14 cellular contexts compared by ENCODE assay signal in genomic region chr2:67918471-67918870, GRCh38.
DNase-seq lines count a peak whose midpoint lies in the region; ATAC-seq, FAIRE-seq and TF ChIP-seq lines count a peak whose summit lies in the region.
"Had no signal": no experiment of that assay in that cellular context is flagged by ENCODE, and none has a peak within 500 bp of the region (broad histone marks: within the 10 kb centered on the region; RNA-seq: fewer than 3 reads in every experiment).

No MANE protein-coding gene starts in this region.

- no peaks in the 10 kb centered on the region for H3K9me3 Mint-ChIP-seq in glutamatergic neuron (ENCODE audit: unreplicated experiment)

- H3F3A ChIP-seq in SK-N-SH (replicated peaks; ENCODE audit: insufficient read depth): peaks cover 26% of the 10 kb centered on the region

- no peaks in the 10 kb centered on the region for H3K36me3 Mint-ChIP-seq in glutamatergic neuron (ENCODE audit: unreplicated experiment)

- H3K27ac Mint-ChIP-seq in glutamatergic neuron (ENCODE audit: unreplicated experiment): no peak overlapping the region

- in situ Hi-C loops in mammary epithelial cell (cut with MboI; ENCODE audit: low sequenced_read_pairs in 2 of 2): no loop called here

- intact Hi-C loops in mammary epithelial cell (cut with micrococcal nuclease) (loop anchor here (5.0 kb wide), 2 partner anchors 49 to 71 kb away; no protein-coding TSS in a partner anchor), aorta (cut with DNase I) (loop anchor here in 1 of 2 donors (5.0 kb wide), 2 partner anchors 46 to 71 kb away; no protein-coding TSS in a partner anchor)

- H3K9me1 ChIP-seq in keratinocyte (ENCODE audit: control insufficient read depth, extremely low read depth, insufficient read depth, low read length): no peaks in the 10 kb centered on the region

- H3K27me3 Mint-ChIP-seq in glutamatergic neuron (ENCODE audit: unreplicated experiment): no peaks in the 10 kb centered on the region

- no peak for TF ChIP-seq CTCF in SK-N-SH (IDR thresholded peaks at IDR 0.05)
- TF ChIP-seq CTCF in mammary epithelial cell (conservative IDR thresholded peaks at IDR 0.05 in 1 of 2, IDR thresholded peaks at IDR 0.05 in 1 of 2; ENCODE audit: extremely low read depth in 1 of 2, insufficient read depth in 1 of 2, low read depth in 1 of 2, low read length in 2 of 2): no peak
- TF ChIP-seq CTCF in keratinocyte (optimal IDR thresholded peaks at IDR 0.05 in 1 of 3, IDR thresholded peaks at IDR 0.05 in 1 of 3, conservative IDR thresholded peaks at IDR 0.05 in 1 of 3; ENCODE audit: extremely low read depth in 1 of 3, insufficient read depth in 2 of 3, low read length in 3 of 3): no peak
- TF ChIP-seq CTCF in glutamatergic neuron (IDR thresholded peaks at IDR 0.05; ENCODE audit: partially characterized antibody, unreplicated experiment): no peak

- H3K9ac ChIP-seq in SK-N-SH (peak overlapping the region; percentile 61), mammary epithelial cell (ENCODE audit: insufficient read depth, low read length) (no peak overlapping the region), keratinocyte (ENCODE audit: control insufficient read depth, extremely low read depth, insufficient read depth, low read length) (no peak overlapping the region)
- H3K9ac ChIP-seq: BLaER1 treated with 17β-estradiol and CSF1 and Interleukin-3, amounts not matched to agents 10 nM and 100 nM had no signal

- no peak for TF ChIP-seq RAD21 in SK-N-SH (IDR thresholded peaks at IDR 0.05; ENCODE audit: low read length)

- no peak for TF ChIP-seq EP300 in SK-N-SH (IDR thresholded peaks at IDR 0.05; ENCODE audit: borderline replicate concordance in 1 of 2, low read depth in 1 of 2, low read length in 1 of 2)

- H3K27me3 ChIP-seq in SK-N-SH (ENCODE audit: insufficient read depth) (no peaks in the 10 kb centered on the region), mammary epithelial cell (ENCODE audit: insufficient read depth, low read length) (no peaks in the 10 kb centered on the region), keratinocyte (ENCODE audit: control insufficient read depth, extremely low read depth, insufficient read depth, low read length) (no peaks in the 10 kb centered on the region), aorta (ENCODE audit: control insufficient read depth in 1 of 2, insufficient read depth in 2 of 2, low read length in 1 of 2) (no peaks in the 10 kb centered on the region)
- H3K27me3 ChIP-seq: BLaER1 treated with 17β-estradiol and CSF1 and Interleukin-3, amounts not matched to agents 10 nM and 100 nM had no signal

- FAIRE-seq in keratinocyte (lab: Jason Lieb, UNC): peak; percentile 61
- FAIRE-seq: HepG2 had no signal

- no peak overlapping the region for H3K4me3 Mint-ChIP-seq in glutamatergic neuron (ENCODE audit: unreplicated experiment)

- CTCF ChIA-PET in SK-N-SH (lab: Yijun Ruan, JAX): interaction anchor here (0.7 kb wide), 1 partner anchor 11 kb away, joined by 3 read pairs; no protein-coding TSS in a partner anchor
- CTCF ChIA-PET in mammary epithelial cell (lab: Charles Lee; ENCODE audit: low non-redundant PET): no interaction called here

- H3K27ac ChIP-seq in SK-N-SH (ENCODE audit: low read depth in 2 of 2, low read length in 1 of 2) (peak overlapping the region in 1 of 2 experiments; percentile 95; a peak in 3 of 4 replicates), mammary epithelial cell (ENCODE audit: insufficient read depth, low read depth, low read length) (peak overlapping the region; percentile 86), keratinocyte (ENCODE audit: control insufficient read depth, insufficient read depth, low read length) (peak overlapping the region; percentile 37), aorta (ENCODE audit: low read depth in 1 of 2, low read length in 2 of 2) (peak overlapping the region in 1 of 2 donors; percentile 91)
- H3K27ac ChIP-seq: 22Rv1; BLaER1 treated with 17β-estradiol and CSF1 and Interleukin-3, amounts not matched to agents 10 nM and 100 nM had no signal

- H3K4me3 ChIP-seq in SK-N-SH (ENCODE audit: low read depth in 2 of 2, low read length in 1 of 2) (no peak overlapping the region), mammary epithelial cell (replicated peaks in 1 of 3; ENCODE audit: insufficient read depth in 1 of 3, low read depth in 2 of 3, low read length in 3 of 3) (no peak overlapping the region), keratinocyte (ENCODE audit: control insufficient read depth in 2 of 3, extremely low read depth in 1 of 3, insufficient read depth in 2 of 3, low read depth in 1 of 3, low read length in 3 of 3) (no peak overlapping the region), aorta (ENCODE audit: low read length in 2 of 2) (no peak overlapping the region)
- H3K4me3 ChIP-seq: BLaER1 treated with 17β-estradiol and CSF1 and Interleukin-3, amounts not matched to agents 10 nM and 100 nM had no signal

- DNase-seq in SK-N-SH (no peak), mammary epithelial cell (no peak), keratinocyte (ENCODE audit: low read depth, low spot score) (no peak), aorta (peak; percentile 63 to 77), T-helper 1 cell (no peak), glutamatergic neuron (no peak)
- no peak for DNase-seq in stimulated activated CD4-positive, alpha-beta T cell treated with anti-CD3 and anti-CD28 coated beads, Interleukin-2, amount 100 ng/mL, for 24 hours
- DNase-seq: NCI-H1930, NCI-H2171 treated with DMSO at 0.1 percent for 48 hours, NCI-H510A had no signal

- H3K4me1 Mint-ChIP-seq in glutamatergic neuron (ENCODE audit: low read depth, unreplicated experiment): peaks cover under 1% of the 10 kb centered on the region

- H3K4me1 ChIP-seq in SK-N-SH (ENCODE audit: control insufficient read depth in 1 of 2, insufficient read depth in 2 of 2, low read depth in 1 of 2, low read length in 1 of 2) (peaks cover under 1 to 17% of the 10 kb centered on the region in 2 experiments; a peak in 2 of 4 replicates), mammary epithelial cell (ENCODE audit: insufficient read depth, low read length) (peaks cover 19% of the 10 kb centered on the region), keratinocyte (ENCODE audit: control insufficient read depth, extremely low read depth, insufficient read depth, low read length) (peaks cover 18% of the 10 kb centered on the region), aorta (ENCODE audit: control insufficient read depth in 1 of 2, insufficient read depth in 2 of 2, low read length in 2 of 2) (peaks cover 0 to 1% of the 10 kb centered on the region in 2 donors)

- no peaks in the 10 kb centered on the region for H3K36me3 ChIP-seq in SK-N-SH (replicated peaks in 1 of 2; ENCODE audit: control insufficient read depth in 1 of 2, insufficient read depth in 2 of 2, low read length in 1 of 2)
- H3K36me3 ChIP-seq in mammary epithelial cell (ENCODE audit: insufficient read depth, low read length): no peaks in the 10 kb centered on the region
- no peaks in the 10 kb centered on the region for H3K36me3 ChIP-seq in keratinocyte (ENCODE audit: control insufficient read depth in 2 of 2, extremely low read depth in 1 of 2, insufficient read depth in 2 of 2, low read length in 2 of 2)
- no peaks in the 10 kb centered on the region for H3K36me3 ChIP-seq in aorta (ENCODE audit: control insufficient read depth in 1 of 2, insufficient read depth in 2 of 2, low read length in 1 of 2)
- H3K36me3 ChIP-seq: BLaER1 treated with 17β-estradiol and CSF1 and Interleukin-3, amounts not matched to agents 10 nM and 100 nM had no signal

- H4K20me1 ChIP-seq in SK-N-SH (ENCODE audit: insufficient read depth) (no peaks in the 10 kb centered on the region), mammary epithelial cell (ENCODE audit: insufficient read depth, low read length) (no peaks in the 10 kb centered on the region), keratinocyte (ENCODE audit: control insufficient read depth, extremely low read depth, insufficient read depth, low read length) (no peaks in the 10 kb centered on the region)
- H4K20me1 ChIP-seq: BLaER1 treated with 17β-estradiol and CSF1 and Interleukin-3, amounts not matched to agents 10 nM and 100 nM had no signal

- no peaks in the 10 kb centered on the region for H3K9me3 ChIP-seq in SK-N-SH
- peaks cover 8% of the 10 kb centered on the region for H3K9me3 ChIP-seq in mammary epithelial cell (replicated peaks; ENCODE audit: insufficient read depth, low read length)
- no peaks in the 10 kb centered on the region for H3K9me3 ChIP-seq in keratinocyte (ENCODE audit: control insufficient read depth, low read depth, low read length)
- no peaks in the 10 kb centered on the region for H3K9me3 ChIP-seq in aorta (ENCODE audit: control insufficient read depth, low read length)
- H3K9me3 ChIP-seq: BLaER1 treated with 17β-estradiol and CSF1 and Interleukin-3, amounts not matched to agents 10 nM and 100 nM had no signal

- dilution Hi-C loops in mammary epithelial cell (cut with HindIII; ENCODE audit: low sequenced_read_pairs) (no loop called here), keratinocyte (cut with MboI; ENCODE audit: extremely low pct_ligation_motif_present, low sequenced_read_pairs) (no loop called here)

- POLR2A ChIA-PET in SK-N-SH (lab: Yijun Ruan, JAX): no interaction called here

- H2AFZ ChIP-seq in SK-N-SH (ENCODE audit: low read depth): 0 out of 2 replicates have a peak overlapping the region, but pooled peaks have one; percentile 4
- H2AFZ ChIP-seq in mammary epithelial cell (ENCODE audit: low read depth, low read length): peak overlapping the region; percentile 54
- peak overlapping the region; percentile 30 for H2AFZ ChIP-seq in keratinocyte (ENCODE audit: control insufficient read depth, low read length)

- WGBS in SK-N-SH (ENCODE audit: low lambda C conversion rate): 86% methylated on average over 2 of the region's 3 CpGs
- WGBS in mammary epithelial cell (ENCODE audit: low coverage, missing lambda C conversion rate): 72% methylated on average over 3 of the region's 3 CpGs
- WGBS in aorta, 2 donors: 4 to 8% methylated on average over 3 of the region's 3 CpGs

- H3K79me2 ChIP-seq in SK-N-SH (ENCODE audit: insufficient read depth) (no peaks in the 10 kb centered on the region), mammary epithelial cell (ENCODE audit: insufficient read depth, low read length) (no peaks in the 10 kb centered on the region), keratinocyte (ENCODE audit: control insufficient read depth, insufficient read depth, low read length) (no peaks in the 10 kb centered on the region)

- no peaks in the 10 kb centered on the region for H3K9me2 ChIP-seq in SK-N-SH

- ATAC-seq in SK-N-SH treated with all-trans-retinoic acid at 6 μM for 48 hours (no peak), aorta (ENCODE audit: low FRiP score) (peak; percentile 83)
- ATAC-seq: HepG2 had no signal

- peak overlapping the region; percentile 35; the same call in 1 of the 2 replicates for H3K4me2 ChIP-seq in SK-N-SH
- H3K4me2 ChIP-seq in mammary epithelial cell (ENCODE audit: insufficient read depth, low read depth, low read length): no peak overlapping the region
- no peak overlapping the region for H3K4me2 ChIP-seq in keratinocyte (ENCODE audit: control insufficient read depth, extremely low read depth, insufficient read depth, low read depth, low read length)
- H3K4me2 ChIP-seq: BLaER1 treated with 17β-estradiol and CSF1 and Interleukin-3, amounts not matched to agents 10 nM and 100 nM had no signal

- no TSS peak for BruUV-seq in mammary epithelial cell (replicated peaks; lab: Mats Ljungman, UMichigan)

TF ChIP-seq in SK-N-SH, 30 proteins besides CTCF, POLR2A, EP300 and RAD21 (continues in another document):
- no peak for TF ChIP-seq RFX5 (IDR thresholded peaks at IDR 0.05; ENCODE audit: low read length)

Comparison
In these comparisons a context has a peak if more than half of its experiments do, and no peak if none do; other contexts are left out.
1. DNase-seq: peak in aorta (2 of 2); none in SK-N-SH (single experiment), mammary epithelial cell (single experiment), keratinocyte (single experiment), T-helper 1 cell (0 of 5), glutamatergic neuron (single experiment) and stimulated activated CD4-positive, alpha-beta T cell treated with anti-CD3 and anti-CD28 coated beads, Interleukin-2, amount 100 ng/mL, for 24 hours (0 of 2).
2. H2AFZ ChIP-seq: peak in every context shown above with its lines; median percentile 54 in mammary epithelial cell; 30 in keratinocyte; 4 in SK-N-SH.